In the genomic region with DNA sequence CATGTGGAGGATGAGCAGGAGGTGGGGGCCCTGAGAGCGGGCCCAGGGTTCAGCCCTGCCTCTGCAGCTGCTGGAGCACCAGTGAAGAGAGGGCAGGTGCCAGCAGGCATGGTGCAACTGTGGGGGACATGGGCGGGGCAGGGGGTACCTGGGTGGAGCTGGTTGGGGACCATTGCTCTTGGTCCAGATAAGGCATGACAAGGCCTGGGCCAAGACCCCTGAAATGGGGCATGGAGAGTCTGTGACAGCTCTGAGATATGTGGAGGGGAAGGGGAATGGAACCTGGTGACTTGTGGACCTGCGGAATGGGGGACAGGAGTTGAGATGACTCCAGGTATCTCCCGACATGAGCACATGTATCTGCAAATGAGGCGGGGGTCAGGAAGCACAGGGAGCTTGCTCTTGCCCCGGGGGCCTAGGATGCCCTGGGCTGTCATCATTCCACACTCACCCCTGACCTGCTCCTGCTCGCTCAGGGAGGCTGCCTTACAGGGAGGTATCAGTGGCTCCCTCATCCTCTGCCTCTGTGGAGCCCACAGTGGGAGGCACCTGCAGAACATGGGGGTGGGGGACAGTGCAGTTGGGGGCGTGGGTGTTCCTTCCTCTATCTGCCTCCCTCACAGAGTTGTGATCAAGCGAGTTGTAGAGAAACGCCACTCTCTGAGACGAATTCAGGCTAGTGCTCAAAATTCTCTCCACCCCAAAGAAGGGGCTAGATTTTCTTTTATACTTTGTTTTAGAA, we compare ENCODE assay signal across 1 cellular context.
TF ChIP-seq lines count a peak whose summit lies in the region.

No MANE protein-coding gene starts in this region.

TF ChIP-seq in H1, 55 proteins besides CTCF, POLR2A, EP300 and RAD21:
- TF ChIP-seq BCL11A (IDR thresholded peaks at IDR 0.05; ENCODE audit: low read depth in 2 of 2, low read length in 2 of 2) (no peak), SP4 (IDR thresholded peaks at IDR 0.05; ENCODE audit: low read length) (no peak), HDAC6 (IDR thresholded peaks at IDR 0.05; ENCODE audit: low read depth, low read length) (no peak), GTF2F1 (IDR thresholded peaks at IDR 0.05; ENCODE audit: borderline replicate concordance, low read depth, low read length) (no peak), ASH2L (IDR thresholded peaks at IDR 0.05; ENCODE audit: low read length) (no peak), FOSL1 (IDR thresholded peaks at IDR 0.05; ENCODE audit: insufficient read depth, low read depth, low read length) (no peak), CREB1 (IDR thresholded peaks at IDR 0.05) (no peak)
